ENCODE assay signal across 10 cellular contexts in the genomic region with DNA sequence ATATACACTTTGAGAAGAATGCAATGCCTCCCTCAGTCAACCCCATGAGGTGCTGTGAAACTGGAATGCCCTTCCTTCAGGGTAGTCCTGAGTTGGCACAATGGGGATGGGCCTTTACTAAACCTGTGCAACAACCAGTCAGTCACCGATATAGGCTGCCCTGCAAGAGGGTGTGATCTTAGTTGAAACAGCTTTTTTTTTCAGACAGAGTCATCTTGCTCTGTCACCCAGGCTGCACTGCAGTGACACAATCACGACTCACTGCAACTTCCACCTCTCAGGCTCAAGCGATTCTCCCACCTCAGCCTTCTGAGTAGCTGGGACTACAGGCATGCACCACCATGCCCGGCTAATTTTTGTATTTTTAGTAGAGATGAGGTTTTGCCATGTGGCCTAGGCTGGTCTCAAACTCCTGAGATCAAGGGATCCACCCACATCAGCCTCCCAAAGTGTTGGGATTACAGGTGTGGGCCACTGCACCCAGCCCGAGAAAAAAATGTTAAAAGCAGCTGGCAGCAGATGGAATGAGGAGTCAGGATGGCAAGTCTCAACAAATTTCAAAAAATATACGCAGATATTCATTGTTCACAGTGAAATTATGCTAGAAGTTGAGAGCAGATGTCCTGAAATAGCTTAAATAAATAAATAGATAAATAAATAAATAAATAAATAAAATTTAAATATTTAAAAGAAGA. TPM values are rescaled to one million over a fixed set of nuclear protein-coding genes. Genes with fewer than 3 reads are reported as not detected.
DNase-seq lines count a peak whose midpoint lies in the region; ATAC-seq and TF ChIP-seq lines count a peak whose summit lies in the region.
"Had no signal": no experiment of that assay in that cellular context is flagged by ENCODE, and none has a peak within 500 bp of the region (broad histone marks: within the 10 kb centered on the region; RNA-seq: fewer than 3 reads in every experiment).

No MANE protein-coding gene starts in this region.

- intact Hi-C loops in activated B cell treated with CpG ODN at 0.5 μM for 24 hours (cut with micrococcal nuclease): no loop called here

- peaks cover 4% of the 10 kb centered on the region; the same call in 1 of the 2 replicates for H3K36me3 Mint-ChIP-seq in HFFc6 (ENCODE audit: low read depth)
- no peaks in the 10 kb centered on the region for H3K36me3 Mint-ChIP-seq in activated B cell treated with CpG ODN at 0.5 μM for 24 hours (ENCODE audit: low read depth)
- no peaks in the 10 kb centered on the region for H3K36me3 Mint-ChIP-seq in naive thymus-derived CD8-positive, alpha-beta T cell

- ATAC-seq in activated B cell treated with CpG ODN at 0.5 μM for 24 hours (ENCODE audit: low read depth): peak; percentile 56
- no peak for ATAC-seq in naive thymus-derived CD8-positive, alpha-beta T cell

- no peaks in the 10 kb centered on the region for H3K27me3 ChIP-seq in kidney epithelial cell (ENCODE audit: control insufficient read depth, insufficient read depth, low read length)
- H3K27me3 ChIP-seq: right lobe of liver had no signal

- CTCF ChIA-PET in activated B cell treated with CpG ODN at 0.5 μM for 24 hours (lab: Charles Lee): no interaction called here

- H3K4me1 Mint-ChIP-seq in HFFc6 (ENCODE audit: low read depth) (peaks cover 59% of the 10 kb centered on the region), activated B cell treated with CpG ODN at 0.5 μM for 24 hours (peaks cover 30% of the 10 kb centered on the region)
- H3K4me1 Mint-ChIP-seq in naive thymus-derived CD8-positive, alpha-beta T cell: peaks cover 9 to 28% (median 19%) of the 10 kb centered on the region in 4 donors

- POLR2A ChIA-PET in activated B cell treated with CpG ODN at 0.5 μM for 24 hours (lab: Charles Lee): interaction anchor here (1.0 kb wide), 1 partner anchor 31 kb away, joined by 4 read pairs; a partner anchor contains a TSS
- POLR2A ChIA-PET in naive thymus-derived CD8-positive, alpha-beta T cell (lab: Charles Lee): interaction anchor here (0.7 kb wide), 1 partner anchor 9 kb away, joined by 3 read pairs; no protein-coding TSS in a partner anchor

- TF ChIP-seq CTCF in HFFc6 (IDR thresholded peaks at IDR 0.05) (no peak), activated B cell treated with CpG ODN at 0.5 μM for 24 hours (IDR thresholded peaks at IDR 0.05) (no peak), kidney epithelial cell (IDR thresholded peaks at IDR 0.05; ENCODE audit: insufficient read depth, low read length, poor library complexity, severe bottlenecking) (no peak)

- H3K4me3 Mint-ChIP-seq in HFFc6: peak overlapping the region; percentile 13; the same call in 1 of the 2 replicates
- no peak overlapping the region for H3K4me3 Mint-ChIP-seq in activated B cell treated with CpG ODN at 0.5 μM for 24 hours
- no peak overlapping the region for H3K4me3 Mint-ChIP-seq in naive thymus-derived CD8-positive, alpha-beta T cell
- H3K4me3 Mint-ChIP-seq: brain had no signal

- no peaks in the 10 kb centered on the region; the same call in 1 of the 2 replicates for H3K27me3 Mint-ChIP-seq in HFFc6 (ENCODE audit: insufficient read depth)
- no peaks in the 10 kb centered on the region for H3K27me3 Mint-ChIP-seq in activated B cell treated with CpG ODN at 0.5 μM for 24 hours
- no peaks in the 10 kb centered on the region for H3K27me3 Mint-ChIP-seq in naive thymus-derived CD8-positive, alpha-beta T cell
- H3K27me3 Mint-ChIP-seq: brain had no signal

- no peaks in the 10 kb centered on the region for H3K36me3 ChIP-seq in kidney epithelial cell (ENCODE audit: control insufficient read depth, insufficient read depth, low read length)
- H3K36me3 ChIP-seq: right lobe of liver had no signal

- H3K27ac Mint-ChIP-seq in HFFc6 (peak overlapping the region; percentile 75), activated B cell treated with CpG ODN at 0.5 μM for 24 hours (peak overlapping the region; percentile 7)
- H3K27ac Mint-ChIP-seq in naive thymus-derived CD8-positive, alpha-beta T cell: no peak overlapping the region
- H3K27ac Mint-ChIP-seq: brain had no signal

- DNase-seq in A172 (ENCODE audit: low spot score): peak; percentile 70
- peak; percentile 83 for DNase-seq in HFFc6
- no peak for DNase-seq in activated B cell treated with CpG ODN at 0.5 μM for 24 hours
- peak; percentile 80 for DNase-seq in kidney epithelial cell (ENCODE audit: low read depth)
- DNase-seq in naive thymus-derived CD8-positive, alpha-beta T cell: no peak
- DNase-seq in DMS79 (lab: John Stamatoyannopoulos, UW): no peak
- DNase-seq in cortex of kidney (lab: John Stamatoyannopoulos, UW): no peak
- DNase-seq in NCI-H446 (lab: John Stamatoyannopoulos, UW): no peak
- DNase-seq: right lobe of liver had no signal

- no peak overlapping the region for H3K4me3 ChIP-seq in kidney epithelial cell (ENCODE audit: low read depth, low read length)
- H3K4me3 ChIP-seq: right lobe of liver had no signal

- H3K9me3 Mint-ChIP-seq in HFFc6 (no peaks in the 10 kb centered on the region), activated B cell treated with CpG ODN at 0.5 μM for 24 hours (no peaks in the 10 kb centered on the region)
- no peaks in the 10 kb centered on the region for H3K9me3 Mint-ChIP-seq in naive thymus-derived CD8-positive, alpha-beta T cell
- H3K9me3 Mint-ChIP-seq: brain had no signal

RNA-seq across cellular contexts. Expression of a gene that starts 31.8 kb away (rescaled TPM):
- 23.9 and 33.4 TPM in 2 replicates for total RNA-seq in A172 (2014; rRNA removed; shearing (Covaris generic))
- total RNA-seq in HFFc6 (2021; fragmentation: NEBNext Ultra II Directional; extraction: Animal tissue kit (Norgen Biotek cat#: 25700)): 10 to 100 TPM; 47.4 to 59.4 (median 54.0) TPM
- 41.7 and 49.1 TPM in 2 replicates for total RNA-seq in activated B cell treated with CpG ODN at 0.5 μM for 24 hours
- total RNA-seq in kidney epithelial cell: 31.4 and 34.2 TPM in 2 replicates
- 10 to 100 TPM; 21.4 to 23.2 TPM for total RNA-seq in naive thymus-derived CD8-positive, alpha-beta T cell
- 1 to 10 TPM; 2.3 to 5.6 (median 5.0) TPM for polyA plus RNA-seq in naive thymus-derived CD8-positive, alpha-beta T cell

Comparison
In these comparisons a context has a peak if more than half of its experiments do, and no peak if none do; other contexts are left out.
1. DNase-seq: peak in A172 (single experiment), HFFc6 (single experiment) and kidney epithelial cell (single experiment); none in activated B cell treated with CpG ODN at 0.5 μM for 24 hours (single experiment), naive thymus-derived CD8-positive, alpha-beta T cell (0 of 10), DMS79 (single experiment), cortex of kidney (single experiment) and NCI-H446 (0 of 2).
2. H3K27ac Mint-ChIP-seq: peak in HFFc6 (single experiment) and activated B cell treated with CpG ODN at 0.5 μM for 24 hours (single experiment); none in naive thymus-derived CD8-positive, alpha-beta T cell (0 of 10).